1 cellular context compared by ENCODE assay signal in the genomic region with DNA sequence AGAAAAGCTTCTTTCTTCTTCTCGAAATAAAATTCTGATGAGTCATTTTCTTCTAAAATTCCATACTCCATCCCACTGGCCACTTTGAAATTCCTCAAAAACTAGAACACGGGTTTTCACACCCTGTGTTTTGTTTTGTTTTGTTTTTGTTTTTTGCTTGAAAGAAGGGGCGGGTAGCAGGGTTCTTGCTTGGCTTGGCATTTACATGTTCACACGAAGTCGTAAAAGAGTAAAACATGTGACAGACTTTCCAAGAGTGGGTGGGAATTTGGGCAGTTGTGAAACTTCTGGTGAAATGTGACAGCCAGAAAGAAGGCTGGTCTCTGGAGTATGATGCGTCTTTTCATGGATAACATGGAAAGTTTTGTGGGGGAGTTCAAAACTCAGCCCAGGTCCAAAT.
TF ChIP-seq lines count a peak whose summit lies in the region.

No MANE protein-coding gene starts in this region.

TF ChIP-seq in A549, 52 proteins besides CTCF, POLR2A, EP300 and RAD21 (continued from another document):
- TF ChIP-seq MAFK (IDR thresholded peaks at IDR 0.05; ENCODE audit: partially characterized antibody) (no peak), FOSL2 (IDR thresholded peaks at IDR 0.05) (no peak), FOSL2 (CRISPR knock-in tag; IDR thresholded peaks at IDR 0.05) (0 out of 2 replicates have a peak, but pooled peaks have one; percentile 6), KDM1A (IDR thresholded peaks at IDR 0.05; ENCODE audit: low read depth) (no peak), HOXA7 (CRISPR knock-in tag; IDR thresholded peaks at IDR 0.05) (no peak), KDM5A (IDR thresholded peaks at IDR 0.05) (no peak), ZC3H11A (IDR thresholded peaks at IDR 0.05) (no peak)
- TF ChIP-seq, protein P1, sequence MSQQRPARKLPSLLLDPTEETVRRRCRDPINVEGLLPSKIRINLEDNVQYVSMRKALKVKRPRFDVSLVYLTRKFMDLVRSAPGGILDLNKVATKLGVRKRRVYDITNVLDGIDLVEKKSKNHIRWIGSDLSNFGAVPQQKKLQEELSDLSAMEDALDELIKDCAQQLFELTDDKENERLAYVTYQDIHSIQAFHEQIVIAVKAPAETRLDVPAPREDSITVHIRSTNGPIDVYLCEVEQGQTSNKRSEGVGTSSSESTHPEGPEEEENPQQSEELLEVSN (IDR thresholded peaks at IDR 0.05; ENCODE audit: borderline replicate concordance, low read depth), result no peak
